ENCODE assay signal across 9 cellular contexts in the genomic region with DNA sequence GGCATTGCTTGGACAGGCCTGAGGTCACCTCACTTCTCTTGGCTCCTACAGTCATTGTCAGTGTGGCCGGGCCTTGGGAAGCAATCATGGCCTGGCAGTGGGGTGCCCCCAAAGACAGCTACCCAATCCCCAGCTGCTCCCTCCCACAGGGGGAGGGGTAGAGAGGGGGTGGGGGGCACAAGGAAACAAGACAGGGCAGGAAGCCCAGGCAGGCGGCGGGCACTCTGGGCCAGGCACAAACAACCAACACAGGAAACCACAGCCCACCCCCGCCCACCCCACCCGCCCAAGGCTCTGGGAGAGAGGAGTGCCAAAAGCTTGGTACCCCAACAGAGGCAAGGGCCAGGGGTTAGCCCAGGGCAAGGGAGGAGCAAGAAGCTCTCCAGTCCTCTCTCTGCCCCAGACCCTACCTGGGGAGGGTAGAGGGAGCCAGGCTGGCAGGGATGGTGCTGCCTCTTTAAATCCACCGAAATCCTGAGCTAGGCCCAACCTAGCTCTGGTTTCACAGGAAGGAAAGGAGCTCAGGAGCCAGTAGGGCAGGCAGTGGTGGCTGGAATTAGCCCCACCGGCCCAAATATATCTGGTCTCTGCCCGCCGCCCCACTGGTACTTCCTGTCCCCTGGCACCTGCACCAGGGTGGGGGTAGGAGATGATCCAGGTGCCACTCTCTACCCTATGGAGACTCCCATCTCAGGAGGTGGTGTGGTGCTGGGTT. TPM values are rescaled to one million over a fixed set of nuclear protein-coding genes. Genes with fewer than 3 reads are reported as not detected.
DNase-seq lines count a peak whose midpoint lies in the region; ATAC-seq, FAIRE-seq and TF ChIP-seq lines count a peak whose summit lies in the region.
"Had no signal": no experiment of that assay in that cellular context is flagged by ENCODE, and none has a peak within 500 bp of the region (broad histone marks: within the 10 kb centered on the region; RNA-seq: fewer than 3 reads in every experiment).

No MANE protein-coding gene starts in this region.

- H3K4me3 ChIP-seq in small intestine (ENCODE audit: low read depth in 1 of 2, low read length in 2 of 2), result no peak overlapping the region

- peaks cover 32 to 45% of the 10 kb centered on the region in 2 donors for H3K4me1 ChIP-seq in small intestine (ENCODE audit: control insufficient read depth in 2 of 2, insufficient read depth in 1 of 2, low read depth in 1 of 2, low read length in 1 of 2)

- FAIRE-seq in small intestine (lab: Jason Lieb, UNC) (no peak), D721Med (lab: Jason Lieb, UNC) (no peak)

- no peaks in the 10 kb centered on the region for H3K36me3 ChIP-seq in small intestine (ENCODE audit: control insufficient read depth in 2 of 2, insufficient read depth in 2 of 2, low read length in 2 of 2)

- peak overlapping the region; percentile 98 to 99 for H3K27ac ChIP-seq in small intestine (ENCODE audit: low read depth in 1 of 2, low read length in 1 of 2)

- DNase-seq in HT1080 (ENCODE audit: low read depth) (peak; percentile 72), head of caudate nucleus (peak; percentile 54 to 90 (median 74)), small intestine (no peak), 8988T (no peak), MV-4-11 (lab: John Stamatoyannopoulos, UW) (no peak), D721Med (ENCODE audit: insufficient read length, low spot score) (no peak)
- peak; percentile 57 for DNase-seq in activated CD8-positive, alpha-beta memory T cell treated with anti-CD3 and anti-CD28 coated beads, Interleukin-2, amount 50 U/mL, for 4 hours

- ATAC-seq in HG03097 (IDR thresholded peaks at IDR 0.05; ENCODE audit: low FRiP score, unreplicated experiment), result no peak

- 15 to 19% (median 18%) methylated on average over 7 to 9 of the region's 9 CpGs for WGBS in small intestine, 3 donors

- TF ChIP-seq CTCF in D721Med (IDR thresholded peaks at IDR 0.05; ENCODE audit: insufficient read depth, missing control alignments), result no peak

- intact Hi-C loops in head of caudate nucleus (cut with DNase I), result no loop called here

- no peaks in the 10 kb centered on the region for H3K9me3 ChIP-seq in small intestine (ENCODE audit: control insufficient read depth, low read depth)

- H3K27me3 ChIP-seq in small intestine (ENCODE audit: control insufficient read depth in 2 of 2, insufficient read depth in 2 of 2, low read length in 2 of 2), result no peaks in the 10 kb centered on the region

RNA-seq across cellular contexts. Expression of a gene that starts 12.2 kb away (rescaled TPM):
- total RNA-seq in HT1080 (2014; rRNA removed; shearing (Covaris generic)), result 22.5 and 24.8 TPM in 2 replicates
- polyA plus RNA-seq in HT1080 (2015; cell fraction: cytosol; rRNA removed), result 34.0 and 41.3 TPM in 2 replicates
- polyA plus RNA-seq in HT1080 (2015; cell fraction: nucleus; rRNA removed), result 53.0 and 60.5 TPM in 2 replicates
- 10 to 100 TPM; 11.6 to 23.5 (median 14.3) TPM for polyA plus RNA-seq in small intestine

RNA-seq across cellular contexts. Expression of a gene that starts 29.9 kb away (rescaled TPM):
- total RNA-seq in HT1080 (2014; rRNA removed; shearing (Covaris generic)), result not detected in 2 replicates
- not detected in 2 replicates for polyA plus RNA-seq in HT1080 (2015; cell fraction: cytosol; rRNA removed)
- polyA plus RNA-seq in HT1080 (2015; cell fraction: nucleus; rRNA removed), result not detected in 2 replicates
- under 1 TPM; 0.22 to 0.61 (median 0.54) TPM for polyA plus RNA-seq in small intestine
- polyA plus RNA-seq: neural cell had no signal

RNA-seq across cellular contexts. Expression of a gene that starts 42.5 kb away (rescaled TPM):
- total RNA-seq in HT1080 (2014; rRNA removed; shearing (Covaris generic)), result not detected in 2 replicates
- not detected in 2 replicates for polyA plus RNA-seq in HT1080 (2015; cell fraction: cytosol; rRNA removed)
- polyA plus RNA-seq in HT1080 (2015; cell fraction: nucleus; rRNA removed), result not detected in 2 replicates
- not detected for polyA plus RNA-seq in small intestine
- polyA plus RNA-seq: neural cell had no signal

RNA-seq across cellular contexts. Expression of a gene that starts 58.0 kb away (rescaled TPM):
- total RNA-seq in HT1080 (2014; rRNA removed; shearing (Covaris generic)), result not detected in 2 replicates
- polyA plus RNA-seq in HT1080 (2015; cell fraction: cytosol; rRNA removed), result not detected in 2 replicates
- polyA plus RNA-seq in HT1080 (2015; cell fraction: nucleus; rRNA removed), result not detected in 2 replicates
- not detected for polyA plus RNA-seq in small intestine
- polyA plus RNA-seq: neural cell had no signal

Comparison
In these comparisons a context has a peak if more than half of its experiments do, and no peak if none do; other contexts are left out.
1. DNase-seq: peak in HT1080 (single experiment), activated CD8-positive, alpha-beta memory T cell treated with anti-CD3 and anti-CD28 coated beads, Interleukin-2, amount 50 U/mL, for 4 hours (single experiment) and head of caudate nucleus (42 of 42); none in small intestine (single experiment), 8988T (single experiment), MV-4-11 (single experiment) and D721Med (single experiment).